Comparison of ENCODE assay signal across 8 cellular contexts in the genomic region with DNA sequence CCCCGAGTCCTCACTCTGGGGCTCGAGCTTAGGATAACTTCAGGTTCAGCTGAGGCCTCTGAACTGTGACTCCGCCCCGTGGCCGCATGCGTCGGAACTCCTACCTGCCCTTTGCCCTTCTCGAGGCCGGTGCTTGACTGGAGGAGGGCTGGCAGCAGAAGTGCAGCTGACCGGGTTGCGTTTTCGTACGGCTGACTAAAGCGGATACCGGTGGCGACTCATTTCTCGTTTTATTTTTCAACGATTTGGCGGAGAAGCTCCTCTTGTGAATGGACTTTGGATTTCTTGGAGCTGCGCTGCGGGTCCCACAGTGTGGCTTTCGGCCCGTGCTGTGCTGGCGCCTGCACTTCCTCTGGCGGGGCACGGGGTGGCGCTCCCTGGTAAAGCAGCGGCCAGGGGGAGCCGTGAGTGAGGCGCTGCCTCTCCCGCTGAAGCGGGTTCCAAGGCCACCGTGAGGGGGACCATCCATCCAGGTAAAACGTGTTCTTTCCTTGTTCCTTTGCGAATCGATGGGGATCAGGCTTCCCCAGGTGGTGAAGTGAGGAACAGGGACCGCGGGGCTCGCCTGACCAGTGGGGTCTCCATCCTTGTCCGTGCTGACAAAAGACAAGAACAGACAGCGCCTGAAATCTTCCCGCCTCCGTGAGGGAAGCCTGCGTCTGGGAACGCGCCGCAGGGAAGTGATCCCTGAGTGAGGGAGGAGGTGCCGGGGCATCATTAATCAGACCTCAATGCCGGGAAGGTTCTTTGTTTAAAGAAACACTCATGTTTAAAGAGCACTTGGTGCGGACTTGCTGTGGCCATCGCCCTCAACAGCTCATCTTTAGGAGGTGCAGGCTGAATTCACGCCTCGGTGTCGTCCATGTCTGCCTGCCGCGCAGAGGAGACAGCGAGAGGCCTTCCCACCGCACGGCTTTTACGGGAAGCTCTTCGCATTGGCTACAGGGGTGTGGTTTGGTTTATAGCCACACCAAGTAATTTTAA. TPM values are rescaled to one million over a fixed set of nuclear protein-coding genes. Genes with fewer than 3 reads are reported as not detected.
DNase-seq lines count a peak whose midpoint lies in the region; ATAC-seq and TF ChIP-seq lines count a peak whose summit lies in the region.

No MANE protein-coding gene starts in this region.

- peaks cover 30% of the 10 kb centered on the region for H3K27me3 Mint-ChIP-seq in activated T-cell treated with anti-CD3 and anti-CD28 coated beads, Interleukin-2, amount 50 U/mL, for 4 hours (ENCODE audit: low read depth)
- H3K27me3 Mint-ChIP-seq in naive B cell = peaks cover 33 to 61% (median 43%) of the 10 kb centered on the region in 3 donors

- peak overlapping the region in 2 of 6 donors; percentile 42 to 44 for H3K27ac Mint-ChIP-seq in naive B cell
- H3K27ac Mint-ChIP-seq in stimulated activated effector memory CD8-positive, alpha-beta T cell treated with anti-CD3 and anti-CD28 coated beads, Interleukin-12 subunit alpha, Interleukin-12 subunit beta, amount 100 ng/mL, for 72 hours = peak overlapping the region; percentile 73

- no peaks in the 10 kb centered on the region for H3K36me3 Mint-ChIP-seq in activated T-cell treated with anti-CD3 and anti-CD28 coated beads, Interleukin-2, amount 50 U/mL, for 4 hours (ENCODE audit: insufficient read depth)
- no peaks in the 10 kb centered on the region for H3K36me3 Mint-ChIP-seq in naive B cell
- H3K36me3 Mint-ChIP-seq in stimulated activated effector memory CD8-positive, alpha-beta T cell treated with anti-CD3 and anti-CD28 coated beads, Interleukin-12 subunit alpha, Interleukin-12 subunit beta, amount 100 ng/mL, for 72 hours = peaks cover 6% of the 10 kb centered on the region

- H3K9me3 ChIP-seq in esophagus squamous epithelium = no peaks in the 10 kb centered on the region

- H3K9me3 Mint-ChIP-seq in activated T-cell treated with anti-CD3 and anti-CD28 coated beads, Interleukin-2, amount 50 U/mL, for 4 hours = no peaks in the 10 kb centered on the region
- H3K9me3 Mint-ChIP-seq in naive B cell = no peaks in the 10 kb centered on the region
- H3K9me3 Mint-ChIP-seq in stimulated activated effector memory CD8-positive, alpha-beta T cell treated with anti-CD3 and anti-CD28 coated beads, Interleukin-12 subunit alpha, Interleukin-12 subunit beta, amount 100 ng/mL, for 72 hours = no peaks in the 10 kb centered on the region

- peak overlapping the region; percentile 12 to 86 (median 74) for H3K27ac ChIP-seq in esophagus squamous epithelium

- WGBS in esophagus squamous epithelium, 2 donors = 0 to 1% methylated on average over 16 to 35 of the region's 61 CpGs

- H3K27me3 ChIP-seq in esophagus squamous epithelium = peaks cover 0 to 14% (median 0%) of the 10 kb centered on the region in 4 donors

- peak overlapping the region; percentile 82 for H3K4me3 Mint-ChIP-seq in activated T-cell treated with anti-CD3 and anti-CD28 coated beads, Interleukin-2, amount 50 U/mL, for 4 hours
- peak overlapping the region; percentile 81 to 93 (median 90) for H3K4me3 Mint-ChIP-seq in naive B cell
- peak overlapping the region; percentile 75 for H3K4me3 Mint-ChIP-seq in stimulated activated effector memory CD8-positive, alpha-beta T cell treated with anti-CD3 and anti-CD28 coated beads, Interleukin-12 subunit alpha, Interleukin-12 subunit beta, amount 100 ng/mL, for 72 hours

- peaks cover 0 to 23% (median 0%) of the 10 kb centered on the region in 3 donors for H3K4me1 ChIP-seq in esophagus squamous epithelium

- H3K36me3 ChIP-seq in esophagus squamous epithelium = no peaks in the 10 kb centered on the region

- no peak for TF ChIP-seq POLR2A in esophagus squamous epithelium (IDR thresholded peaks at IDR 0.05)

- H3K4me1 Mint-ChIP-seq in activated T-cell treated with anti-CD3 and anti-CD28 coated beads, Interleukin-2, amount 50 U/mL, for 4 hours (ENCODE audit: low read depth) = peaks cover 15% of the 10 kb centered on the region
- H3K4me1 Mint-ChIP-seq in naive B cell = peaks cover 5 to 15% (median 8%) of the 10 kb centered on the region in 3 donors
- H3K4me1 Mint-ChIP-seq in stimulated activated effector memory CD8-positive, alpha-beta T cell treated with anti-CD3 and anti-CD28 coated beads, Interleukin-12 subunit alpha, Interleukin-12 subunit beta, amount 100 ng/mL, for 72 hours = peaks cover 22% of the 10 kb centered on the region

- peak; percentile 88 for DNase-seq in DMS 273 (lab: John Stamatoyannopoulos, UW; ENCODE audit: unreplicated experiment)
- peak; percentile 87 for DNase-seq in HuH-7.5 (ENCODE audit: low spot score)
- DNase-seq in OCI-M2 (lab: John Stamatoyannopoulos, UW; ENCODE audit: unreplicated experiment) = peak; percentile 24
- peak; percentile 64 for DNase-seq in activated T-cell treated with anti-CD3 and anti-CD28 coated beads, Interleukin-2, amount 50 U/mL, for 4 hours
- peak; percentile 9 for DNase-seq in esophagus squamous epithelium (lab: John Stamatoyannopoulos, UW)
- DNase-seq in naive B cell = peak; percentile 66
- DNase-seq in stimulated activated effector memory CD8-positive, alpha-beta T cell treated with anti-CD3 and anti-CD28 coated beads, Interleukin-12 subunit alpha, Interleukin-12 subunit beta, amount 100 ng/mL, for 72 hours (ENCODE audit: low spot score in 2 of 2) = peak; percentile 70 to 85

- TF ChIP-seq CTCF in esophagus squamous epithelium (IDR thresholded peaks at IDR 0.05) = peak; percentile 91 to 99 (median 96)

- ATAC-seq in GM21528 (IDR thresholded peaks at IDR 0.05; ENCODE audit: low FRiP score, unreplicated experiment) (peak; percentile 98), naive B cell (ENCODE audit: low read depth in 2 of 2) (peak; percentile 92 to 95)
- ATAC-seq in activated T-cell treated with anti-CD3 and anti-CD28 coated beads, Interleukin-2, amount 50 U/mL, for 4 hours = peak; percentile 97 to 98
- peak; percentile 95 for ATAC-seq in stimulated activated effector memory CD8-positive, alpha-beta T cell treated with anti-CD3 and anti-CD28 coated beads, Interleukin-12 subunit alpha, Interleukin-12 subunit beta, amount 100 ng/mL, for 72 hours

- intact Hi-C loops in esophagus squamous epithelium (cut with DNase I) = no loop called here

- peak overlapping the region; percentile 14 to 66 (median 42) for H3K4me3 ChIP-seq in esophagus squamous epithelium

RNA-seq across cellular contexts. Expression of gene ERMARD, which starts 38.8 kb away (rescaled TPM):
- total RNA-seq in activated T-cell treated with anti-CD3 and anti-CD28 coated beads, Interleukin-2, amount 50 U/mL, for 4 hours = 10 to 100 TPM; 19.2 to 26.0 (median 22.4) TPM
- total RNA-seq in esophagus squamous epithelium = 10 to 100 TPM; 10.3 to 21.4 (median 17.6) TPM
- polyA plus RNA-seq in naive B cell (ENCODE audit: low read depth in 6 of 6) = 10 to 100 TPM in 4 of 6 donors, 1 to 10 TPM in 2; 8.2 to 19.4 (median 12.9) TPM

RNA-seq across cellular contexts. Expression of gene DYNLT2, which starts 38.9 kb away (rescaled TPM):
- 1 to 10 TPM in 2 of 3 donors, under 1 TPM in 1; 0.95 to 1.7 (median 1.6) TPM for total RNA-seq in activated T-cell treated with anti-CD3 and anti-CD28 coated beads, Interleukin-2, amount 50 U/mL, for 4 hours
- total RNA-seq in esophagus squamous epithelium = 1 to 10 TPM in 3 of 4 donors, under 1 TPM in 1; 0.94 to 3.1 (median 1.4) TPM
- under 1 TPM in 5 of 6 donors, not detected in 1; 0.56 to 0.98 (median 0.57) TPM for polyA plus RNA-seq in naive B cell (ENCODE audit: low read depth in 6 of 6)

Comparison
In these comparisons a context has a peak if more than half of its experiments do, and no peak if none do; other contexts are left out.
1. Peak in every context shown above with its lines: DNase-seq, ATAC-seq, H3K4me3 ChIP-seq and H3K27ac ChIP-seq.
2. DNase-seq: peak in every context shown above with its lines; median percentile 88 in DMS 273; 87 in HuH-7.5; 78 in stimulated activated effector memory CD8-positive, alpha-beta T cell treated with anti-CD3 and anti-CD28 coated beads, Interleukin-12 subunit alpha, Interleukin-12 subunit beta, amount 100 ng/mL, for 72 hours; 66 in naive B cell; 64 in activated T-cell treated with anti-CD3 and anti-CD28 coated beads, Interleukin-2, amount 50 U/mL, for 4 hours; 24 in OCI-M2; 9 in esophagus squamous epithelium.